9 cellular contexts compared by ENCODE assay signal in the genomic region with DNA sequence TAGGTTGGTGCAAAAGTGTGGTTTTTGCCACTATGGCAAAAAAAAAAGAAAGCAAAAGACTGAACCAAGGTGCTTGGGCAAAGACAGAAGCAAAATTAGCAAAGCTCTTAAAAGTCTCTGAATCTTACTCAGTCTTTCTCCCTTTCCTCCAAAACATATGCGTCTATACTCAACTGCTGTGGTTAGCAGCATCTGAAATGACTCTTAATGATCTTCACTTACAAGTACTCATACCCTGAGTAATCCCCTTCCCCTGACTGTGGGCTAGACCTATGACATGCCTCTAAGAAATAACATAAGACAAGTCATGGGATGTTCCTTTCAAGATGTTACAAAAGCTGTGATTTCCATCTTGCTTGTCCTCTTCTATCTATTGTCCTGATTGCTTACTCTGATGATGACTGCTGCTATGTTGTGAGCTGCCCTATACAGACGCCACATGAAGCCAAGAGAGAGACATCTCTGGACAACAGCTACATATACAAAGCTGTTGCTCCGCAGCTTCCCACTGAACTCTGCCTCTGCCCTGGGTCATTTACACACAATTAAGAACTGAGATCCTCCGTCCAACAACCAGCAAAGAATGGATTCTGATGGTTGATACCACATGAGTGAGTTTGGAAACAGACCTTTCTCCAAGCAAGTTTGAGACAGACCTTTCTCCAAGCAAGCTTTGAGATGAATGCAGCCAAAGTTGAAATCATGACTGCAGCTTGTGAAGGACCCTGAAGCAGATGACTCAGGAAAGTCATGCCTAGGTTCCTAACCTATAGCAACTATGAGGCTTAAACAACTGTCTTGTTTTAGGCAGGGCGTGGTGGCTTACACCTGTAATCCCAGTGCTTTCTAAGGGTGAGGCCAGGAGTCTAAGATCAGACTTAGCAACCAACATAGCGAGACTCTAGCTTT. TPM values are rescaled to one million over a fixed set of nuclear protein-coding genes. Genes with fewer than 3 reads are reported as not detected.
A peak's percentile ranks its signal among the peaks of the same experiment; 100 is the strongest.
DNase-seq lines count a peak whose midpoint lies in the region; ATAC-seq, FAIRE-seq and TF ChIP-seq lines count a peak whose summit lies in the region.
"Had no signal": no experiment of that assay in that cellular context is flagged by ENCODE, and none has a peak within 500 bp of the region (broad histone marks: within the 10 kb centered on the region; RNA-seq: fewer than 3 reads in every experiment).

No MANE protein-coding gene starts in this region.

- no peaks in the 10 kb centered on the region for H3K27me3 Mint-ChIP-seq in stimulated activated memory B cell treated with anti-CD40 and anti-IgM and Interleukin-4, amounts not matched to agents 10 μg/mL and 1 μg/mL and 100 μg/mL, for 72 hours

- peak overlapping the region; percentile 70 for H3K27ac Mint-ChIP-seq in stimulated activated memory B cell treated with anti-CD40 and anti-IgM and Interleukin-4, amounts not matched to agents 10 μg/mL and 1 μg/mL and 100 μg/mL, for 72 hours

- peak; percentile 21 for DNase-seq in activated naive CD4-positive, alpha-beta T cell treated with Interleukin-2 at 50 U/mL for 16 hours
- no peak for DNase-seq in activated naive CD4-positive, alpha-beta T cell (lab: John Stamatoyannopoulos, UW)
- DNase-seq in bronchial epithelial cell (ENCODE audit: low read depth): peak; percentile 50
- no peak for DNase-seq in upper lobe of left lung
- no peak for DNase-seq in effector memory CD4-positive, alpha-beta T cell
- DNase-seq in NOMO-1 treated with DMSO at 0.1 percent for 48 hours (lab: John Stamatoyannopoulos, UW; ENCODE audit: unreplicated experiment): no peak
- DNase-seq: caudate nucleus had no signal

- ATAC-seq in HG03354 (IDR thresholded peaks at IDR 0.05; ENCODE audit: poor library complexity, severe bottlenecking, unreplicated experiment): peak; percentile 49
- ATAC-seq in stimulated activated memory B cell treated with anti-CD40 and anti-IgM and Interleukin-4, amounts not matched to agents 10 μg/mL and 1 μg/mL and 100 μg/mL, for 72 hours: peak; percentile 88
- no peak for ATAC-seq in upper lobe of left lung (ENCODE audit: low FRiP score in 2 of 2)

- no peak for TF ChIP-seq CTCF in bronchial epithelial cell (IDR thresholded peaks at IDR 0.05; ENCODE audit: insufficient read depth, low read length, severe bottlenecking)
- no peak for TF ChIP-seq CTCF in upper lobe of left lung (IDR thresholded peaks at IDR 0.05)

- no peak overlapping the region for H3K4me3 ChIP-seq in bronchial epithelial cell (ENCODE audit: low read depth, low read length)
- H3K4me3 ChIP-seq in upper lobe of left lung: no peak overlapping the region
- H3K4me3 ChIP-seq in effector memory CD4-positive, alpha-beta T cell (ENCODE audit: insufficient read depth, low read depth, low read length, poor library complexity, severe bottlenecking): no peak overlapping the region

- H3K36me3 Mint-ChIP-seq in stimulated activated memory B cell treated with anti-CD40 and anti-IgM and Interleukin-4, amounts not matched to agents 10 μg/mL and 1 μg/mL and 100 μg/mL, for 72 hours: peaks cover 33% of the 10 kb centered on the region

- H3K4me1 ChIP-seq in upper lobe of left lung: peaks cover 30 to 44% (median 35%) of the 10 kb centered on the region in 4 donors
- H3K4me1 ChIP-seq in effector memory CD4-positive, alpha-beta T cell (ENCODE audit: control insufficient read depth, insufficient read depth, low read length, poor library complexity, severe bottlenecking): peaks cover 13% of the 10 kb centered on the region

- WGBS in upper lobe of left lung, 2 donors: 77 to 88% methylated on average over 6 of the region's 6 CpGs

- H3K27ac ChIP-seq in upper lobe of left lung: no peak overlapping the region
- no peak overlapping the region for H3K27ac ChIP-seq in effector memory CD4-positive, alpha-beta T cell (ENCODE audit: insufficient read depth, low read length, poor library complexity, severe bottlenecking)

- H3K36me3 ChIP-seq in bronchial epithelial cell (ENCODE audit: control insufficient read depth, insufficient read depth, low read length) (peaks cover 6% of the 10 kb centered on the region), upper lobe of left lung (peaks cover 0 to 13% (median 3%) of the 10 kb centered on the region in 4 donors)
- H3K36me3 ChIP-seq in effector memory CD4-positive, alpha-beta T cell (ENCODE audit: control insufficient read depth, insufficient read depth, low read length): peaks cover 7% of the 10 kb centered on the region

- TF ChIP-seq EP300 in upper lobe of left lung (IDR thresholded peaks at IDR 0.05): no peak

- no peak for FAIRE-seq in bronchial epithelial cell (lab: Jason Lieb, UNC)

- H3K4me3 Mint-ChIP-seq in stimulated activated memory B cell treated with anti-CD40 and anti-IgM and Interleukin-4, amounts not matched to agents 10 μg/mL and 1 μg/mL and 100 μg/mL, for 72 hours: no peak overlapping the region

- H3K4me1 Mint-ChIP-seq in stimulated activated memory B cell treated with anti-CD40 and anti-IgM and Interleukin-4, amounts not matched to agents 10 μg/mL and 1 μg/mL and 100 μg/mL, for 72 hours: peaks cover 60% of the 10 kb centered on the region

- H3K9me3 Mint-ChIP-seq in stimulated activated memory B cell treated with anti-CD40 and anti-IgM and Interleukin-4, amounts not matched to agents 10 μg/mL and 1 μg/mL and 100 μg/mL, for 72 hours: peaks cover 2% of the 10 kb centered on the region

- no peaks in the 10 kb centered on the region for H3K27me3 ChIP-seq in bronchial epithelial cell (ENCODE audit: control insufficient read depth, insufficient read depth, low read length)
- H3K27me3 ChIP-seq in upper lobe of left lung: no peaks in the 10 kb centered on the region
- no peaks in the 10 kb centered on the region for H3K27me3 ChIP-seq in effector memory CD4-positive, alpha-beta T cell (replicated peaks; ENCODE audit: control insufficient read depth, insufficient read depth, low read length, poor library complexity, severe bottlenecking)

- TF ChIP-seq POLR2A in upper lobe of left lung (IDR thresholded peaks at IDR 0.05): no peak

- no peaks in the 10 kb centered on the region for H3K9me3 ChIP-seq in upper lobe of left lung
- H3K9me3 ChIP-seq in effector memory CD4-positive, alpha-beta T cell (ENCODE audit: control insufficient read depth, low read length): no peaks in the 10 kb centered on the region

RNA-seq across cellular contexts. Expression of a gene that starts 55.2 kb away (rescaled TPM):
- total RNA-seq in bronchial epithelial cell: 38.7 and 48.6 TPM in 2 replicates
- 100 to 1,000 TPM in 3 of 6 donors, 10 to 100 TPM in 3; 85.7 to 124 (median 99.8) TPM for total RNA-seq in upper lobe of left lung

Comparison
In these comparisons a context has a peak if more than half of its experiments do, and no peak if none do; other contexts are left out.
1. DNase-seq: peak in activated naive CD4-positive, alpha-beta T cell treated with Interleukin-2 at 50 U/mL for 16 hours (single experiment) and bronchial epithelial cell (single experiment); none in activated naive CD4-positive, alpha-beta T cell (0 of 4), upper lobe of left lung (0 of 2), effector memory CD4-positive, alpha-beta T cell (0 of 3) and NOMO-1 treated with DMSO at 0.1 percent for 48 hours (single experiment).
2. ATAC-seq: peak in HG03354 (single experiment) and stimulated activated memory B cell treated with anti-CD40 and anti-IgM and Interleukin-4, amounts not matched to agents 10 μg/mL and 1 μg/mL and 100 μg/mL, for 72 hours (single experiment); none in upper lobe of left lung (0 of 2).